Comparison of ENCODE assay signal across 17 cellular contexts in the genomic region with DNA sequence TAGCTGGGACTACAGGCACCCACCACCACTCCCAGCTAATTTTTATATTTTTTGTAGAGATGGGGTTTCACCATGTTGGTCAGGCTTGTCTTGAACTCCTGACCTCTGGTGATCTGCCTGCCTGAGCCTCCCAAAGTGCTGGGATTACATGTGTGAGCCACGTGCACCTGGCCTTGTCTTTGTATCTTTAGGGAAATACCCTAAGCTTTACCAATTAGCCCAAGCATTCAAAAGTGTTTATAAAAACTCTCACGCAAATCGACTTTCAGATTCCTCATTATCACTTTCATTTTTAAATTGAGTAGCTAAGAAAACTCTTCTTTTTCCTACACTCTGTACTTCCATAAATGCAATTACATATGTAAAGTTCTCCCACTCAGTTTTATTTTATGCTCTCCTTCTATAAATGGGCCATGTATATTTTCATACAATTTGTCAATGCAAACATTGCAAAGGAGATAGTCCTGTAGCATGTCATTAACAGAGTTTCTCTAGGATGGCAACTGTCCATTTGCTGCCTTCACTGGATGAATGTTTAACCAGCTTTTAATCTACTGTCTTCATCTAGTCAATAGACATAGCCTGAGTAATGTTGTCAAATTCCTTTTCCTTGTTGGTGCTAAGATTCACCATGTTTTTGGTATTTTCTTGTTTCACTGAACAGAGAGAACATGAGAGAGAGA.
DNase-seq lines count a peak whose midpoint lies in the region; ATAC-seq, FAIRE-seq and TF ChIP-seq lines count a peak whose summit lies in the region.
"Had no signal": no experiment of that assay in that cellular context is flagged by ENCODE, and none has a peak within 500 bp of the region (broad histone marks: within the 10 kb centered on the region; RNA-seq: fewer than 3 reads in every experiment).

No MANE protein-coding gene starts in this region.

- H2AFZ ChIP-seq in GM12878 (ENCODE audit: control insufficient read depth, low read depth, low read length), result no peak overlapping the region

- DNase-seq in GM12878 (ENCODE audit: low read depth, low spot score) (peak; percentile 56), HEK293T (ENCODE audit: extremely low spot score) (no peak), progenitor cell of endocrine pancreas (ENCODE audit: low spot score, unreplicated experiment) (no peak), sciatic nerve (ENCODE audit: low spot score) (no peak), NCI-H82 treated with DMSO at 0.1 percent for 48 hours (lab: John Stamatoyannopoulos, UW; ENCODE audit: unreplicated experiment) (no peak)
- DNase-seq: activated naive CD8-positive, alpha-beta T cell treated with anti-CD3 and anti-CD28 coated beads, Interleukin-2, amount 10 ng/mL, durations not matched to agents 7 days and 5 days; C1 segment of cervical spinal cord; GOT3; IMR-90; PC-3; T-helper 9 cell; upper lobe of right lung had no signal

- in situ Hi-C loops in GM12878 (cut with MboI), result no loop called here

- H3K27ac ChIP-seq in GM12878 (ENCODE audit: control insufficient read depth, insufficient read depth), result peak overlapping the region; percentile 38; the same call in 1 of the 2 replicates
- H3K27ac ChIP-seq: upper lobe of right lung had no signal

- no peak overlapping the region for H3K9ac ChIP-seq in GM12878 (ENCODE audit: control insufficient read depth, insufficient read depth, low read length)

- H3K79me2 ChIP-seq in GM12878 (ENCODE audit: control insufficient read depth, insufficient read depth, low read length), result no peaks in the 10 kb centered on the region

- H3K9me3 Mint-ChIP-seq in progenitor cell of endocrine pancreas (ENCODE audit: low read depth), result no peaks in the 10 kb centered on the region
- H3K9me3 Mint-ChIP-seq: activated naive CD8-positive, alpha-beta T cell treated with anti-CD3 and anti-CD28 coated beads, Interleukin-2, amount 10 ng/mL, durations not matched to agents 7 days and 5 days; nephron had no signal

- ATAC-seq in GM18867 (IDR thresholded peaks at IDR 0.05; ENCODE audit: unreplicated experiment) (peak; percentile 77), GM21576 (IDR thresholded peaks at IDR 0.05; ENCODE audit: unreplicated experiment) (peak; percentile 67), HG03095 (IDR thresholded peaks at IDR 0.05; ENCODE audit: unreplicated experiment) (peak; percentile 67), GM12878 (peak; percentile 86), sciatic nerve (no peak)
- ATAC-seq: PC-3, upper lobe of right lung had no signal

- H3K27me3 Mint-ChIP-seq in progenitor cell of endocrine pancreas, result no peaks in the 10 kb centered on the region
- H3K27me3 Mint-ChIP-seq: activated naive CD8-positive, alpha-beta T cell treated with anti-CD3 and anti-CD28 coated beads, Interleukin-2, amount 10 ng/mL, durations not matched to agents 7 days and 5 days had no signal

- H3K9me3 ChIP-seq in GM12878 (replicated peaks; ENCODE audit: control insufficient read depth, insufficient read depth, low read length), result peaks cover 3% of the 10 kb centered on the region; the same call in 2 of the 3 replicates
- H3K9me3 ChIP-seq: upper lobe of right lung had no signal

- SMC1A ChIA-PET in GM12878 (lab: Charles Lee; ENCODE audit: uncharacterized antibody, unreplicated experiment), result interaction anchor here (0.9 to 4.3 kb wide), 16 partner anchors 9 to 782 kb away, joined by 3 to 29 read pairs (median 3); no protein-coding TSS in a partner anchor

- no peak overlapping the region for H3K27ac Mint-ChIP-seq in progenitor cell of endocrine pancreas
- H3K27ac Mint-ChIP-seq: activated naive CD8-positive, alpha-beta T cell treated with anti-CD3 and anti-CD28 coated beads, Interleukin-2, amount 10 ng/mL, durations not matched to agents 7 days and 5 days; nephron had no signal

- peaks cover 10% of the 10 kb centered on the region; the same call in 1 of the 2 replicates for H3K4me1 ChIP-seq in GM12878 (ENCODE audit: control insufficient read depth, insufficient read depth, low read length)
- H3K4me1 ChIP-seq: upper lobe of right lung had no signal

- H3K4me2 ChIP-seq in GM12878 (ENCODE audit: control insufficient read depth, insufficient read depth), result no peak overlapping the region

- no peaks in the 10 kb centered on the region for H4K20me1 ChIP-seq in GM12878 (ENCODE audit: control insufficient read depth, insufficient read depth)

- peaks cover 4% of the 10 kb centered on the region for H3K4me1 Mint-ChIP-seq in progenitor cell of endocrine pancreas (ENCODE audit: low read depth)
- H3K4me1 Mint-ChIP-seq: activated naive CD8-positive, alpha-beta T cell treated with anti-CD3 and anti-CD28 coated beads, Interleukin-2, amount 10 ng/mL, durations not matched to agents 7 days and 5 days; nephron had no signal

- TF ChIP-seq CTCF in GM12878 (IDR thresholded peaks at IDR 0.05 in 2 of 3, conservative IDR thresholded peaks at IDR 0.05 in 1 of 3; ENCODE audit: control insufficient read depth in 2 of 3, extremely low read depth in 1 of 3, insufficient read depth in 1 of 3, low read depth in 3 of 3, low read length in 3 of 3), result no peak
- no peak for TF ChIP-seq CTCF in progenitor cell of endocrine pancreas (IDR thresholded peaks at IDR 0.05; ENCODE audit: unreplicated experiment)

- no TSS peak for BruUV-seq in GM12878 (replicated peaks; lab: Mats Ljungman, UMichigan)

- no peak for TF ChIP-seq POLR2A in GM12878 (IDR thresholded peaks at IDR 0.05; ENCODE audit: low read depth, low read length)

- 2% methylated on average over 3 of the region's 3 CpGs for WGBS in GM12878 (ENCODE audit: insufficient coverage, insufficient replicate concordance, low lambda C conversion rate, missing lambda C conversion rate)

- FAIRE-seq in GM12878 (lab: Jason Lieb, UNC), result no peak
- FAIRE-seq: islet of Langerhans had no signal

- no peaks in the 10 kb centered on the region for H3K36me3 Mint-ChIP-seq in progenitor cell of endocrine pancreas (ENCODE audit: insufficient read depth)
- H3K36me3 Mint-ChIP-seq: activated naive CD8-positive, alpha-beta T cell treated with anti-CD3 and anti-CD28 coated beads, Interleukin-2, amount 10 ng/mL, durations not matched to agents 7 days and 5 days had no signal

- RAD21 ChIA-PET in GM12878 (lab: Charles Lee; ENCODE audit: unreplicated experiment), result interaction anchor here (1.0 to 1.8 kb wide), 7 partner anchors 12 to 782 kb away, joined by 3 to 5 read pairs (median 3); no protein-coding TSS in a partner anchor

- H3K4me3 Mint-ChIP-seq in progenitor cell of endocrine pancreas (ENCODE audit: low read depth), result no peak overlapping the region
- H3K4me3 Mint-ChIP-seq: activated naive CD8-positive, alpha-beta T cell treated with anti-CD3 and anti-CD28 coated beads, Interleukin-2, amount 10 ng/mL, durations not matched to agents 7 days and 5 days; nephron had no signal

- intact Hi-C loops in GM12878 (cut with micrococcal nuclease; ENCODE audit: unreplicated experiment), result loop anchor here (5.0 to 10.0 kb wide), 2 partner anchors 116 to 1112 kb away; no protein-coding TSS in a partner anchor
- intact Hi-C loops in sciatic nerve (cut with DNase I), result no loop called here

- no peaks in the 10 kb centered on the region for H3K27me3 ChIP-seq in GM12878 (replicated peaks in 1 of 2; ENCODE audit: control insufficient read depth in 2 of 2, insufficient read depth in 2 of 2, low read length in 1 of 2)
- H3K27me3 ChIP-seq: upper lobe of right lung had no signal

- CTCF ChIA-PET in GM12878 (lab: Yijun Ruan, JAX) (interaction anchor here (1.0 to 2.4 kb wide), 4 partner anchors 79 to 119 kb away, joined by 4 to 9 read pairs (median 6); no protein-coding TSS in a partner anchor), HEK293T (lab: Yijun Ruan, JAX) (no interaction called here)

- no peak overlapping the region for H3K4me3 ChIP-seq in GM12878
- H3K4me3 ChIP-seq: upper lobe of right lung had no signal

- no peak for TF ChIP-seq RAD21 in GM12878 (IDR thresholded peaks at IDR 0.05; ENCODE audit: insufficient read depth, low read depth, low read length)

- POLR2A ChIA-PET in GM12878 (lab: Charles Lee) (interaction anchor here (0.7 to 1.1 kb wide), 4 partner anchors 21 to 787 kb away, joined by 3 read pairs; no protein-coding TSS in a partner anchor), HEK293T (lab: Yijun Ruan, JAX) (no interaction called here)

- no peaks in the 10 kb centered on the region for H3K36me3 ChIP-seq in GM12878 (ENCODE audit: control insufficient read depth in 2 of 2, insufficient read depth in 2 of 2, low read length in 1 of 2)
- H3K36me3 ChIP-seq: upper lobe of right lung had no signal

- peak; percentile 35 to 70; a peak in 3 of 4 replicates for TF ChIP-seq EP300 in GM12878 (IDR thresholded peaks at IDR 0.05; ENCODE audit: borderline replicate concordance in 1 of 2, control insufficient read depth in 1 of 2, low read depth in 2 of 2, low read length in 2 of 2)

TF ChIP-seq in GM12878, 131 proteins besides CTCF, POLR2A, EP300 and RAD21 (continues in another document):
- TF ChIP-seq, protein P1, sequence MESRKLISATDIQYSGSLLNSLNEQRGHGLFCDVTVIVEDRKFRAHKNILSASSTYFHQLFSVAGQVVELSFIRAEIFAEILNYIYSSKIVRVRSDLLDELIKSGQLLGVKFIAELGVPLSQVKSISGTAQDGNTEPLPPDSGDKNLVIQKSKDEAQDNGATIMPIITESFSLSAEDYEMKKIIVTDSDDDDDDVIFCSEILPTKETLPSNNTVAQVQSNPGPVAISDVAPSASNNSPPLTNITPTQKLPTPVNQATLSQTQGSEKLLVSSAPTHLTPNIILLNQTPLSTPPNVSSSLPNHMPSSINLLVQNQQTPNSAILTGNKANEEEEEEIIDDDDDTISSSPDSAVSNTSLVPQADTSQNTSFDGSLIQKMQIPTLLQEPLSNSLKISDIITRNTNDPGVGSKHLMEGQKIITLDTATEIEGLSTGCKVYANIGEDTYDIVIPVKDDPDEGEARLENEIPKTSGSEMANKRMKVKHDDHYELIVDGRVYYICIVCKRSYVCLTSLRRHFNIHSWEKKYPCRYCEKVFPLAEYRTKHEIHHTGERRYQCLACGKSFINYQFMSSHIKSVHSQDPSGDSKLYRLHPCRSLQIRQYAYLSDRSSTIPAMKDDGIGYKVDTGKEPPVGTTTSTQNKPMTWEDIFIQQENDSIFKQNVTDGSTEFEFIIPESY (IDR thresholded peaks at IDR 0.05), result no peak

TF ChIP-seq in HEK293T, 16 proteins besides CTCF, POLR2A, EP300 and RAD21:
- TF ChIP-seq TARDBP (IDR thresholded peaks at IDR 0.05), result no peak
- no peak for TF ChIP-seq FOXM1 (IDR thresholded peaks at IDR 0.05; ENCODE audit: borderline replicate concordance)
- TF ChIP-seq ARNT (IDR thresholded peaks at IDR 0.05), result no peak
- TF ChIP-seq BHLHE40 (IDR thresholded peaks at IDR 0.05; ENCODE audit: borderline replicate concordance), result no peak
- no peak for TF ChIP-seq L3MBTL2 (conservative IDR thresholded peaks at IDR 0.05)
- TF ChIP-seq NFRKB (IDR thresholded peaks at IDR 0.05), result no peak
- no peak for TF ChIP-seq ELF4 (IDR thresholded peaks at IDR 0.05)
- TF ChIP-seq LEF1 (IDR thresholded peaks at IDR 0.05; ENCODE audit: borderline replicate concordance), result no peak
- TF ChIP-seq SP1 (IDR thresholded peaks at IDR 0.05), result no peak
- no peak for TF ChIP-seq FOXA1 (IDR thresholded peaks at IDR 0.05)
- TF ChIP-seq SUZ12 (IDR thresholded peaks at IDR 0.05), result no peak
- no peak for TF ChIP-seq HDGF (IDR thresholded peaks at IDR 0.05; ENCODE audit: borderline replicate concordance)
